ENCODE assay signal across 19 cellular contexts in genomic region chr1:52070704-52071103, GRCh38. TPM values are rescaled to one million over a fixed set of nuclear protein-coding genes. Genes with fewer than 3 reads are reported as not detected.
DNase-seq lines count a peak whose midpoint lies in the region; ATAC-seq and TF ChIP-seq lines count a peak whose summit lies in the region.
"Had no signal": no experiment of that assay in that cellular context is flagged by ENCODE, and none has a peak within 500 bp of the region (broad histone marks: within the 10 kb centered on the region; RNA-seq: fewer than 3 reads in every experiment).

No MANE protein-coding gene starts in this region.

- peaks cover 12% of the 10 kb centered on the region for H3K4me1 ChIP-seq in body of pancreas
- H3K4me1 ChIP-seq: BLaER1, Caco-2, HAP-1 had no signal

- H3K9me3 Mint-ChIP-seq in mesothelial cell of epicardium (no peaks in the 10 kb centered on the region), progenitor cell of endocrine pancreas (ENCODE audit: low read depth) (no peaks in the 10 kb centered on the region)
- H3K9me3 Mint-ChIP-seq: CD4-positive, CD25-positive, alpha-beta regulatory T cell; CD8-positive, alpha-beta T cell; HFFc6 had no signal

- H3K27ac Mint-ChIP-seq in mesothelial cell of epicardium = peak overlapping the region; percentile 64
- peak overlapping the region; percentile 5 for H3K27ac Mint-ChIP-seq in progenitor cell of endocrine pancreas
- H3K27ac Mint-ChIP-seq: B cell; CD8-positive, alpha-beta T cell; HFFc6 had no signal

- no peak for TF ChIP-seq POLR2A in body of pancreas (IDR thresholded peaks at IDR 0.05)

- H3K9ac ChIP-seq in SK-N-MC (ENCODE audit: insufficient read length) = no peak overlapping the region
- H3K9ac ChIP-seq: BLaER1 had no signal

- H3K9me3 ChIP-seq in SK-N-MC (ENCODE audit: low read depth, low read length) (no peaks in the 10 kb centered on the region), body of pancreas (no peaks in the 10 kb centered on the region)
- H3K9me3 ChIP-seq: BLaER1, Caco-2, HAP-1 had no signal

- H3K27me3 Mint-ChIP-seq in mesothelial cell of epicardium (ENCODE audit: low read depth) = no peaks in the 10 kb centered on the region
- no peaks in the 10 kb centered on the region for H3K27me3 Mint-ChIP-seq in progenitor cell of endocrine pancreas
- H3K27me3 Mint-ChIP-seq: B cell; CD4-positive, CD25-positive, alpha-beta regulatory T cell had no signal

- 49 to 56% methylated on average over 4 of the region's 4 CpGs for WGBS in body of pancreas, 2 donors

- H3K4me3 Mint-ChIP-seq in mesothelial cell of epicardium (no peak overlapping the region), progenitor cell of endocrine pancreas (ENCODE audit: low read depth) (no peak overlapping the region)
- H3K4me3 Mint-ChIP-seq: B cell; CD4-positive, CD25-positive, alpha-beta regulatory T cell; CD8-positive, alpha-beta T cell; HFFc6 had no signal

- H3K27me3 ChIP-seq in body of pancreas = no peaks in the 10 kb centered on the region
- H3K27me3 ChIP-seq: BLaER1 had no signal

- H3K27ac ChIP-seq in SK-N-MC (0 out of 2 replicates have a peak overlapping the region, but pooled peaks have one; percentile 5), body of pancreas (peak overlapping the region in 1 of 4 donors; percentile 43)
- H3K27ac ChIP-seq: BLaER1, C4-2B had no signal

- TF ChIP-seq CTCF in body of pancreas (IDR thresholded peaks at IDR 0.05) = no peak
- TF ChIP-seq CTCF in mesothelial cell of epicardium (IDR thresholded peaks at IDR 0.05; ENCODE audit: unreplicated experiment) = no peak
- TF ChIP-seq CTCF in progenitor cell of endocrine pancreas (IDR thresholded peaks at IDR 0.05; ENCODE audit: unreplicated experiment) = no peak

- intact Hi-C loops in body of pancreas (cut with DNase I) = no loop called here

- H3K4me3 ChIP-seq in SK-N-MC (no peak overlapping the region), body of pancreas (no peak overlapping the region)
- H3K4me3 ChIP-seq: BLaER1, HAP-1 had no signal

- H3K4me1 Mint-ChIP-seq in mesothelial cell of epicardium (no peaks in the 10 kb centered on the region), progenitor cell of endocrine pancreas (ENCODE audit: low read depth) (no peaks in the 10 kb centered on the region)

- ATAC-seq in body of pancreas = no peak
- ATAC-seq: CD8-positive, alpha-beta T cell had no signal

- H3K36me3 ChIP-seq in SK-N-MC (ENCODE audit: insufficient read depth, low read length) = peaks cover 63% of the 10 kb centered on the region
- H3K36me3 ChIP-seq in body of pancreas (replicated peaks in 1 of 2; ENCODE audit: insufficient read depth in 1 of 2, low read depth in 2 of 2) = peaks cover 0 to 4% of the 10 kb centered on the region in 2 donors

- DNase-seq in SK-N-MC (ENCODE audit: low read depth, low spot score) (no peak), body of pancreas (peak in 3 of 4 donors; percentile 16 to 49 (median 16)), mesothelial cell of epicardium (ENCODE audit: low spot score in 2 of 2, unreplicated experiment in 2 of 2) (no peak), progenitor cell of endocrine pancreas (ENCODE audit: low spot score, unreplicated experiment) (no peak), NCI-H2227 (lab: John Stamatoyannopoulos, UW; ENCODE audit: unreplicated experiment) (no peak), cortex of kidney (lab: John Stamatoyannopoulos, UW) (no peak), midbrain (lab: John Stamatoyannopoulos, UW) (no peak)
- no peak for DNase-seq in activated CD8-positive, alpha-beta memory T cell treated with anti-CD3 and anti-CD28 coated beads, Interleukin-2, amount 50 U/mL, for 48 hours
- DNase-seq: Caco-2; CD4-positive, CD25-positive, alpha-beta regulatory T cell; CD8-positive, alpha-beta T cell; DMS153; DND-41; GOT3; HFFc6 had no signal

- peaks cover 21% of the 10 kb centered on the region for H3K36me3 Mint-ChIP-seq in mesothelial cell of epicardium
- H3K36me3 Mint-ChIP-seq in progenitor cell of endocrine pancreas (ENCODE audit: insufficient read depth) = peaks cover 11% of the 10 kb centered on the region

RNA-seq across cellular contexts. Expression of gene BTF3L4, which starts 14.6 kb away (rescaled TPM):
- 10 to 100 TPM; 23.1 to 26.5 TPM for total RNA-seq in body of pancreas
- 74.0 to 78.1 TPM (median 76.3 TPM) in 3 replicates for total RNA-seq in mesothelial cell of epicardium
- 93.1 and 100 TPM in 2 replicates for total RNA-seq in progenitor cell of endocrine pancreas

RNA-seq across cellular contexts. Expression of gene TXNDC12, which starts 15.7 kb away (rescaled TPM):
- 10 to 100 TPM; 25.7 to 38.7 TPM for total RNA-seq in body of pancreas
- 46.7 to 53.9 TPM (median 47.8 TPM) in 3 replicates for total RNA-seq in mesothelial cell of epicardium
- 70.1 and 83.6 TPM in 2 replicates for total RNA-seq in progenitor cell of endocrine pancreas

RNA-seq across cellular contexts. Expression of gene KTI12, which starts 37.1 kb away (rescaled TPM):
- total RNA-seq in body of pancreas (1 to 10 TPM; 7.6 to 8.8 TPM), mesothelial cell of epicardium (8.2 to 9.4 TPM (median 8.5 TPM) in 3 replicates), progenitor cell of endocrine pancreas (8.3 and 8.5 TPM in 2 replicates)

Comparison
In these comparisons a context has a peak if more than half of its experiments do, and no peak if none do; other contexts are left out.
1. DNase-seq: peak in body of pancreas (3 of 4); none in SK-N-MC (single experiment), mesothelial cell of epicardium (0 of 2), progenitor cell of endocrine pancreas (single experiment), activated CD8-positive, alpha-beta memory T cell treated with anti-CD3 and anti-CD28 coated beads, Interleukin-2, amount 50 U/mL, for 48 hours (single experiment), NCI-H2227 (single experiment), cortex of kidney (single experiment) and midbrain (single experiment).